Comparison of ENCODE assay signal across 8 cellular contexts in genomic region chr22:20509344-20510047, GRCh38. TPM values are rescaled to one million over a fixed set of nuclear protein-coding genes. Genes with fewer than 3 reads are reported as not detected.
DNase-seq lines count a peak whose midpoint lies in the region; ATAC-seq and TF ChIP-seq lines count a peak whose summit lies in the region.

No MANE protein-coding gene starts in this region.

- CTCF ChIA-PET in CD8-positive, alpha-beta T cell (lab: Charles Lee), result interaction anchor here (1.0 to 8.2 kb wide), 8 partner anchors 10 to 91 kb away, joined by 3 to 64 read pairs (median 8); no protein-coding TSS in a partner anchor
- CTCF ChIA-PET in activated CD4-positive, alpha-beta T cell treated with anti-CD3 and anti-CD28 coated beads, Interleukin-2, amount 10 ng/mL, durations not matched to agents 7 days and 5 days (lab: Charles Lee), result interaction anchor here (1.2 to 1.8 kb wide), 3 partner anchors 8 to 39 kb away, joined by 4 read pairs; no protein-coding TSS in a partner anchor

- peaks cover 45% of the 10 kb centered on the region for H3K4me1 ChIP-seq in CD8-positive, alpha-beta T cell (ENCODE audit: insufficient read depth, low read length)

- TF ChIP-seq CTCF in CD8-positive, alpha-beta T cell (IDR thresholded peaks at IDR 0.05), result no peak
- TF ChIP-seq CTCF in endothelial cell (IDR thresholded peaks at IDR 0.05; ENCODE audit: unreplicated experiment), result no peak

- DNase-seq in CD8-positive, alpha-beta T cell, result peak in 5 of 7 experiments; percentile 27 to 60 (median 53)
- DNase-seq in MG63, result peak; percentile 87
- DNase-seq in activated CD4-positive, alpha-beta T cell treated with anti-CD3 and anti-CD28 coated beads, Interleukin-2, amount 10 ng/mL, durations not matched to agents 7 days and 5 days, result peak; percentile 70
- DNase-seq in endothelial cell (ENCODE audit: low spot score), result peak; percentile 62
- peak; percentile 61 for DNase-seq in midbrain (lab: John Stamatoyannopoulos, UW)
- DNase-seq in stimulated activated naive CD4-positive, alpha-beta T cell treated with Interleukin-2 at 50 U/mL for 16 hours (lab: John Stamatoyannopoulos, UW), result peak; percentile 48

- H3K27ac ChIP-seq in CD8-positive, alpha-beta T cell (ENCODE audit: low read depth, low read length), result peak overlapping the region; percentile 2

- H3K4me3 Mint-ChIP-seq in CD8-positive, alpha-beta T cell, result peak overlapping the region; percentile 95
- H3K4me3 Mint-ChIP-seq in activated CD4-positive, alpha-beta T cell treated with anti-CD3 and anti-CD28 coated beads, Interleukin-2, amount 10 ng/mL, durations not matched to agents 7 days and 5 days, result peak overlapping the region; percentile 99
- peak overlapping the region; percentile 98 for H3K4me3 Mint-ChIP-seq in endothelial cell (ENCODE audit: unreplicated experiment)

- intact Hi-C loops in CD8-positive, alpha-beta T cell (cut with DNase I, micrococcal nuclease), result loop anchor here (2.0 to 5.0 kb wide), 3 partner anchors 21 to 187 kb away; partner anchors contain the start of gene DGCR6L (in 1 of the 2)

- H3K9me3 Mint-ChIP-seq in CD8-positive, alpha-beta T cell, result no peaks in the 10 kb centered on the region
- H3K9me3 Mint-ChIP-seq in activated CD4-positive, alpha-beta T cell treated with anti-CD3 and anti-CD28 coated beads, Interleukin-2, amount 10 ng/mL, durations not matched to agents 7 days and 5 days, result no peaks in the 10 kb centered on the region
- H3K9me3 Mint-ChIP-seq in endothelial cell (ENCODE audit: unreplicated experiment), result no peaks in the 10 kb centered on the region

- H3K27ac Mint-ChIP-seq in CD8-positive, alpha-beta T cell, result peak overlapping the region; percentile 96
- H3K27ac Mint-ChIP-seq in activated CD4-positive, alpha-beta T cell treated with anti-CD3 and anti-CD28 coated beads, Interleukin-2, amount 10 ng/mL, durations not matched to agents 7 days and 5 days, result peak overlapping the region; percentile 97
- peak overlapping the region; percentile 99 for H3K27ac Mint-ChIP-seq in endothelial cell (ENCODE audit: unreplicated experiment)

- POLR2A ChIA-PET in CD8-positive, alpha-beta T cell (lab: Charles Lee), result interaction anchor here (0.7 to 5.0 kb wide), 7 partner anchors 10 to 207 kb away, joined by 3 to 39 read pairs (median 5); no protein-coding TSS in a partner anchor
- POLR2A ChIA-PET in activated CD4-positive, alpha-beta T cell treated with anti-CD3 and anti-CD28 coated beads, Interleukin-2, amount 10 ng/mL, durations not matched to agents 7 days and 5 days (lab: Charles Lee), result no interaction called here

- H3K27me3 Mint-ChIP-seq in CD8-positive, alpha-beta T cell (ENCODE audit: low read depth), result no peaks in the 10 kb centered on the region
- H3K27me3 Mint-ChIP-seq in activated CD4-positive, alpha-beta T cell treated with anti-CD3 and anti-CD28 coated beads, Interleukin-2, amount 10 ng/mL, durations not matched to agents 7 days and 5 days, result no peaks in the 10 kb centered on the region
- H3K27me3 Mint-ChIP-seq in endothelial cell (ENCODE audit: unreplicated experiment), result peaks cover 13% of the 10 kb centered on the region

- peaks cover 62% of the 10 kb centered on the region for H3K4me1 Mint-ChIP-seq in CD8-positive, alpha-beta T cell (ENCODE audit: low read depth)
- peaks cover 57% of the 10 kb centered on the region for H3K4me1 Mint-ChIP-seq in activated CD4-positive, alpha-beta T cell treated with anti-CD3 and anti-CD28 coated beads, Interleukin-2, amount 10 ng/mL, durations not matched to agents 7 days and 5 days
- peaks cover 50% of the 10 kb centered on the region for H3K4me1 Mint-ChIP-seq in endothelial cell (ENCODE audit: unreplicated experiment)

- H3K36me3 ChIP-seq in CD8-positive, alpha-beta T cell (ENCODE audit: insufficient read depth, low read length), result peaks cover 4% of the 10 kb centered on the region
- H3K36me3 ChIP-seq in MG63, result peaks cover 33% of the 10 kb centered on the region

- peaks cover 45% of the 10 kb centered on the region for H3K36me3 Mint-ChIP-seq in CD8-positive, alpha-beta T cell
- H3K36me3 Mint-ChIP-seq in activated CD4-positive, alpha-beta T cell treated with anti-CD3 and anti-CD28 coated beads, Interleukin-2, amount 10 ng/mL, durations not matched to agents 7 days and 5 days (ENCODE audit: low read depth), result peaks cover 49% of the 10 kb centered on the region
- peaks cover 9% of the 10 kb centered on the region for H3K36me3 Mint-ChIP-seq in endothelial cell (ENCODE audit: low read depth, unreplicated experiment)

- peak overlapping the region; percentile 29 for H3K4me3 ChIP-seq in CD8-positive, alpha-beta T cell (ENCODE audit: low read depth, low read length)
- H3K4me3 ChIP-seq in MG63, result peak overlapping the region; percentile 91

- ATAC-seq in CD8-positive, alpha-beta T cell, result peak; percentile 30
- ATAC-seq in HG03442 (IDR thresholded peaks at IDR 0.05; ENCODE audit: unreplicated experiment), result no peak
- ATAC-seq in GM19324 (IDR thresholded peaks at IDR 0.05; ENCODE audit: low FRiP score, unreplicated experiment), result no peak

- no peaks in the 10 kb centered on the region for H3K27me3 ChIP-seq in CD8-positive, alpha-beta T cell (ENCODE audit: insufficient read depth, low read length)
- no peaks in the 10 kb centered on the region for H3K27me3 ChIP-seq in MG63

- H3K9me3 ChIP-seq in CD8-positive, alpha-beta T cell (ENCODE audit: low read length), result no peaks in the 10 kb centered on the region
- H3K9me3 ChIP-seq in MG63, result no peaks in the 10 kb centered on the region

RNA-seq across cellular contexts. Expression of gene MED15, which starts 2.1 kb away (rescaled TPM):
- total RNA-seq in CD8-positive, alpha-beta T cell, result 100 to 1,000 TPM; 316 TPM
- total RNA-seq in MG63 (2014; rRNA removed; shearing (Covaris generic); ENCODE audit: low replicate concordance), result 17.2 and 34.0 TPM in 2 replicates
- 100 to 1,000 TPM; 141 to 182 TPM for total RNA-seq in activated CD4-positive, alpha-beta T cell treated with anti-CD3 and anti-CD28 coated beads, Interleukin-2, amount 10 ng/mL, durations not matched to agents 7 days and 5 days
- total RNA-seq in endothelial cell (ENCODE audit: unreplicated experiment), result 165 TPM

RNA-seq across cellular contexts. Expression of gene KLHL22, which starts 13.9 kb away (rescaled TPM):
- total RNA-seq in CD8-positive, alpha-beta T cell, result 10 to 100 TPM; 24.6 to 27.3 TPM
- total RNA-seq in MG63 (2014; rRNA removed; shearing (Covaris generic); ENCODE audit: low replicate concordance), result 29.1 and 36.0 TPM in 2 replicates
- 10 to 100 TPM; 38.7 to 40.1 TPM for total RNA-seq in activated CD4-positive, alpha-beta T cell treated with anti-CD3 and anti-CD28 coated beads, Interleukin-2, amount 10 ng/mL, durations not matched to agents 7 days and 5 days
- total RNA-seq in endothelial cell (ENCODE audit: unreplicated experiment), result 19.4 TPM
